ENCODE assay signal across 8 cellular contexts in the genomic region with DNA sequence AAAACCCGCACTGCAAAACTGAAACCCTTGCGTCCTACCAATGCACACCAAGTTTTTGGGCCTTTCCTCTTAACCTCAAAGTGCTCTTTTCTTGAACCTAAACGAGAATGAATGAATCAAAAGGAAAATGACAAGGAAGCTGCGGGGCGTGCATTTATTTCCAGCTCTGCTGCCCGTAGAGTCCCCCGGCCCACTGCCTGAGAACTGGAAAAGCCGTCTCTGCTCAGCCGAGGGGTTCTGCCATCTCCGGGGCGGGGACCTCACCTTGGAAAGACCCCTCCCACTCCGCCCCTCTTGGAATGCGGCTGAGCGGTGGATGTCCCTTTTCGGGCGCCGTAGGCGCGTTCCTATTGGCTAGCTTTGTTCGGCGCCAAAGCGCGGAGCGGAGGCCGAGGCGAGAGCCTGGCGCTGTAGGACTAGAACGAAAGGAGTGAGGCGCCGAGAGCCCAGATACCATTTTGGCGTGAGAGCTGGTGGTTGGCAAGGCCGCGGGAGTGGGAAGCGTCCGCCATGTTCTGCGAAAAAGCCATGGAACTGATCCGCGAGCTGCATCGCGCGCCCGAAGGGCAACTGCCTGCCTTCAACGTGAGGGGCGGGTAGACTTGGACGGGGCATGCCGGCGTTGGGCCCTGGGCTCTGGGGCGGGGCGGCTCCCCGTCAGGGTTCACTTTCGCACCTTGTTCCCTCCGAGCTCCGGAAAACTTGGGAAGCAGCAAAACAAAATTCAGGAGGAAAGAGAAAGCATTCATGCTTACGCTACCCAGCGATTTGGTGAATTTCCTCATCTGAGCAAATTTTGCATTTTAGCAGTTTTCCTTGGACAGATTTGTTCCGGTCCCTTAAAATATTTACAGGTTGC. TPM values are rescaled to one million over a fixed set of nuclear protein-coding genes. Genes with fewer than 3 reads are reported as not detected.
A peak's percentile ranks its signal among the peaks of the same experiment; 100 is the strongest.
DNase-seq lines count a peak whose midpoint lies in the region; ATAC-seq and TF ChIP-seq lines count a peak whose summit lies in the region.

A gene (plus strand): TSS at position 363 of the 859 bp plus-strand sequence. CDS start 148 bp downstream, at position 511.

- whole genome bisulfite sequencing in right lobe of liver (ENCODE audit: insufficient coverage, low coverage, low lambda C conversion rate, missing lambda C conversion rate): 1% methylated on average over 20 of the region's 56 CpGs

- intact Hi-C loops in dorsolateral prefrontal cortex (cut with DNase I) (loop anchor here (5.0 to 10.0 kb wide), 5 partner anchors 135 to 350 kb away; a partner anchor contains a TSS), right lobe of liver (cut with DNase I) (no loop called here)

- ATAC-seq in GM19372 (IDR thresholded peaks at IDR 0.05; ENCODE audit: low read depth, unreplicated experiment) (peak; percentile 86), HG03520 (IDR thresholded peaks at IDR 0.05; ENCODE audit: unreplicated experiment) (peak; percentile 76), right lobe of liver (peak; percentile 94 to 100 (median 98))

- H3K27ac Mint-ChIP-seq in activated CD4-positive, alpha-beta T cell treated with anti-CD3 and anti-CD28 coated beads, Interleukin-2, amount 10 ng/mL, durations not matched to agents 7 days and 5 days: peak within 1 kb of the TSS; percentile 88

- POLR2A ChIA-PET in activated CD4-positive, alpha-beta T cell treated with anti-CD3 and anti-CD28 coated beads, Interleukin-2, amount 10 ng/mL, durations not matched to agents 7 days and 5 days (lab: Charles Lee): interaction anchor here (0.8 to 1.1 kb wide), 2 partner anchors 97 to 108 kb away, joined by 3 read pairs; no protein-coding TSS in a partner anchor

- H3K4me1 Mint-ChIP-seq in activated CD4-positive, alpha-beta T cell treated with anti-CD3 and anti-CD28 coated beads, Interleukin-2, amount 10 ng/mL, durations not matched to agents 7 days and 5 days: peaks cover 27% of the 10 kb centered on the region

- TF ChIP-seq CTCF in dorsolateral prefrontal cortex (IDR thresholded peaks at IDR 0.05 in 54 of 56, conservative IDR thresholded peaks at IDR 0.05 in 2 of 56; ENCODE audit: low read depth in 1 of 56, partially characterized antibody in 56 of 56) (peak in 39 of 56 donors; percentile 2 to 55 (median 30)), right lobe of liver (IDR thresholded peaks at IDR 0.05) (peak in 1 of 4 donors; percentile 14)

- H3K36me3 Mint-ChIP-seq in activated CD4-positive, alpha-beta T cell treated with anti-CD3 and anti-CD28 coated beads, Interleukin-2, amount 10 ng/mL, durations not matched to agents 7 days and 5 days (ENCODE audit: low read depth): peaks cover 17% of the 10 kb centered on the region

- H3K27ac ChIP-seq in dorsolateral prefrontal cortex (peak within 1 kb of the TSS in 39 of 59 donors; percentile 5 to 79 (median 52)), right lobe of liver (no peak within 1 kb of the TSS)

- peaks cover 0 to 7% (median 3%) of the 10 kb centered on the region in 4 donors for H3K4me1 ChIP-seq in right lobe of liver

- DNase-seq in CD1c-positive myeloid dendritic cell (ENCODE audit: extremely low spot score) (peak; percentile 84), NCI-H526 (lab: John Stamatoyannopoulos, UW) (peak; percentile 94 to 98), dorsolateral prefrontal cortex (peak; percentile 75 to 94 (median 84)), right lobe of liver (peak; percentile 85 to 87 (median 86))
- peak; percentile 84 for DNase-seq in activated CD4-positive, alpha-beta T cell treated with anti-CD3 and anti-CD28 coated beads, Interleukin-2, amount 10 ng/mL, durations not matched to agents 7 days and 5 days
- DNase-seq in stimulated activated CD4-positive, alpha-beta T cell treated with anti-CD3 and anti-CD28 coated beads, Interleukin-4, amount 100 ng/mL, for 1 hour: peak; percentile 85

- no peaks in the 10 kb centered on the region for H3K9me3 ChIP-seq in right lobe of liver

- H3K9me3 Mint-ChIP-seq in activated CD4-positive, alpha-beta T cell treated with anti-CD3 and anti-CD28 coated beads, Interleukin-2, amount 10 ng/mL, durations not matched to agents 7 days and 5 days: peaks cover 14% of the 10 kb centered on the region

- CTCF ChIA-PET in activated CD4-positive, alpha-beta T cell treated with anti-CD3 and anti-CD28 coated beads, Interleukin-2, amount 10 ng/mL, durations not matched to agents 7 days and 5 days (lab: Charles Lee): interaction anchor here (1.0 to 1.8 kb wide), 7 partner anchors 10 to 108 kb away, joined by 4 to 16 read pairs (median 5); a partner anchor contains a TSS

- H3K27me3 ChIP-seq in dorsolateral prefrontal cortex (no peaks in the 10 kb centered on the region), right lobe of liver (no peaks in the 10 kb centered on the region)

- no peaks in the 10 kb centered on the region for H3K36me3 ChIP-seq in right lobe of liver

- H3K4me3 Mint-ChIP-seq in activated CD4-positive, alpha-beta T cell treated with anti-CD3 and anti-CD28 coated beads, Interleukin-2, amount 10 ng/mL, durations not matched to agents 7 days and 5 days: peak within 1 kb of the TSS; percentile 91

- TF ChIP-seq POLR2A in right lobe of liver (IDR thresholded peaks at IDR 0.05): peak; percentile 14

- H3K4me3 ChIP-seq in dorsolateral prefrontal cortex (peak within 1 kb of the TSS; percentile 54 to 97 (median 76)), right lobe of liver (peak within 1 kb of the TSS; percentile 26 to 77 (median 68))

- H3K27me3 Mint-ChIP-seq in activated CD4-positive, alpha-beta T cell treated with anti-CD3 and anti-CD28 coated beads, Interleukin-2, amount 10 ng/mL, durations not matched to agents 7 days and 5 days: no peaks in the 10 kb centered on the region

RNA-seq across cellular contexts. Expression of the gene that starts here (rescaled TPM):
- 10 to 100 TPM; 28.8 to 28.9 TPM for total RNA-seq in activated CD4-positive, alpha-beta T cell treated with anti-CD3 and anti-CD28 coated beads, Interleukin-2, amount 10 ng/mL, durations not matched to agents 7 days and 5 days
- total RNA-seq in dorsolateral prefrontal cortex: 1 to 10 TPM; 1.5 to 7.8 (median 3.0) TPM
- total RNA-seq in right lobe of liver: 1 to 10 TPM in 2 of 6 experiments, under 1 TPM in 4; 0.37 to 3.5 (median 0.76) TPM

Comparison
In these comparisons a context has a peak if more than half of its experiments do, and no peak if none do; other contexts are left out.
1. H3K27ac ChIP-seq: peak in dorsolateral prefrontal cortex (39 of 59); none in right lobe of liver (0 of 3).
2. intact Hi-C loops: an anchor here in dorsolateral prefrontal cortex (5.0 to 10.0 kb wide); none called in right lobe of liver.
3. Peak in every context shown above with its lines, with median percentiles within 50 percentile points of each other: DNase-seq and ATAC-seq.